In genomic region chr10:87342249-87342703, GRCh38 we compare ENCODE assay signal across 8 cellular contexts. TPM values are rescaled to one million over a fixed set of nuclear protein-coding genes. Genes with fewer than 3 reads are reported as not detected.
A peak's percentile ranks its signal among the peaks of the same experiment; 100 is the strongest.
DNase-seq lines count a peak whose midpoint lies in the region; ATAC-seq, FAIRE-seq and TF ChIP-seq lines count a peak whose summit lies in the region.
"Not testable (repeated sequence)": the region's sequence is repeated elsewhere in the genome, so short reads cannot be mapped to it uniquely, and the experiment has no call there.

No MANE protein-coding gene starts in this region.

- dilution Hi-C loops in keratinocyte (cut with MboI; ENCODE audit: extremely low pct_ligation_motif_present, low sequenced_read_pairs), result not testable (repeated sequence)

- peak overlapping the region; percentile 63 for H3K9ac ChIP-seq in keratinocyte (ENCODE audit: control insufficient read depth, extremely low read depth, insufficient read depth, low read length)

- H3K9me3 ChIP-seq in keratinocyte (ENCODE audit: control insufficient read depth, low read depth, low read length), result not testable (repeated sequence)

- not testable (repeated sequence) for H3K4me1 ChIP-seq in keratinocyte (ENCODE audit: control insufficient read depth, extremely low read depth, insufficient read depth, low read length)

- H3K4me3 ChIP-seq in AG10803 (ENCODE audit: low read length), result peak overlapping the region; percentile 62
- H3K4me3 ChIP-seq in keratinocyte (ENCODE audit: control insufficient read depth in 2 of 3, extremely low read depth in 1 of 3, insufficient read depth in 2 of 3, low read depth in 1 of 3, low read length in 3 of 3), result peak overlapping the region in 2 of 3 experiments; percentile 50 to 54

- H3K27ac ChIP-seq in keratinocyte (ENCODE audit: control insufficient read depth, insufficient read depth, low read length), result peak overlapping the region; percentile 56

- peaks cover 22% of the 10 kb centered on the region for H3K79me2 ChIP-seq in keratinocyte (ENCODE audit: control insufficient read depth, insufficient read depth, low read length)

- TF ChIP-seq CTCF in AG10803 (conservative IDR thresholded peaks at IDR 0.05; ENCODE audit: low read length); keratinocyte (optimal IDR thresholded peaks at IDR 0.05 in 1 of 3, IDR thresholded peaks at IDR 0.05 in 1 of 3, conservative IDR thresholded peaks at IDR 0.05 in 1 of 3; ENCODE audit: extremely low read depth in 1 of 3, insufficient read depth in 2 of 3, low read length in 3 of 3): not testable (repeated sequence)

- not testable (repeated sequence) for H3K36me3 ChIP-seq in keratinocyte (ENCODE audit: control insufficient read depth in 2 of 2, extremely low read depth in 1 of 2, insufficient read depth in 2 of 2, low read length in 2 of 2)

- not testable (repeated sequence) for H3K27me3 ChIP-seq in keratinocyte (ENCODE audit: control insufficient read depth, extremely low read depth, insufficient read depth, low read length)

- DNase-seq in AG10803 (ENCODE audit: low read depth) (peak; percentile 94), NCI-H345 (lab: John Stamatoyannopoulos, UW) (peak; percentile 87), cerebellar cortex (ENCODE audit: low spot score) (peak; percentile 91), keratinocyte (ENCODE audit: low read depth, low spot score) (peak; percentile 7)
- DNase-seq in activated CD4-positive, CD25-positive, alpha-beta regulatory T cell treated with anti-CD3 and anti-CD28 coated beads, Interleukin-2, amount 50 U/mL, for 72 hours, result peak; percentile 71
- peak; percentile 65 to 73 for DNase-seq in stimulated activated CD4-positive, alpha-beta T cell treated with anti-CD3 and anti-CD28 coated beads, Interleukin-12 subunit alpha, Interleukin-12 subunit beta, amount 100 ng/mL, for 24 hours (ENCODE audit: low read depth in 2 of 2)

- not testable (repeated sequence) for FAIRE-seq in keratinocyte (lab: Jason Lieb, UNC)

- not testable (repeated sequence) for H3K4me2 ChIP-seq in keratinocyte (ENCODE audit: control insufficient read depth, extremely low read depth, insufficient read depth, low read depth, low read length)

- not testable (repeated sequence) for H4K20me1 ChIP-seq in keratinocyte (ENCODE audit: control insufficient read depth, extremely low read depth, insufficient read depth, low read length)

- H3K9me1 ChIP-seq in keratinocyte (ENCODE audit: control insufficient read depth, extremely low read depth, insufficient read depth, low read length), result not testable (repeated sequence)

- peak; percentile 85 for ATAC-seq in GM19043 (IDR thresholded peaks at IDR 0.05; ENCODE audit: low read depth, unreplicated experiment)
- peak; percentile 83 for ATAC-seq in HG03342 (IDR thresholded peaks at IDR 0.05; ENCODE audit: unreplicated experiment)

- peak overlapping the region; percentile 30 for H2AFZ ChIP-seq in keratinocyte (ENCODE audit: control insufficient read depth, low read length)

RNA-seq across cellular contexts. Expression of gene NUTM2D, which starts 15.3 kb away (rescaled TPM):
- polyA plus RNA-seq in keratinocyte, result 2.5 to 4.8 TPM (median 3.9 TPM) in 3 replicates
- polyA plus RNA-seq in keratinocyte (2011; ENCODE audit: low read depth), result 0.82 TPM
- 2.9 and 4.2 TPM in 2 replicates for polyA plus RNA-seq in keratinocyte (2011; cell fraction: cytosol; rRNA removed)
- 7.6 and 10.3 TPM in 2 replicates for polyA plus RNA-seq in keratinocyte (2011; cell fraction: nucleus; rRNA removed)
- polyA plus RNA-seq in keratinocyte (2012; ENCODE audit: low replicate concordance), result 2.3 and 4.6 TPM in 2 replicates
- polyA minus RNA-seq in keratinocyte, result 4.0 to 5.3 TPM (median 4.1 TPM) in 3 replicates
- 5.4 TPM for polyA minus RNA-seq in keratinocyte (2011; cell fraction: cytosol; rRNA and poly(A)+ RNA removed)
- polyA minus RNA-seq in keratinocyte (2011; cell fraction: nucleus; rRNA and poly(A)+ RNA removed), result 3.7 and 6.3 TPM in 2 replicates

Comparison
In these comparisons a context has a peak if more than half of its experiments do, and no peak if none do; other contexts are left out.
1. Peak in every context shown above with its lines: DNase-seq, ATAC-seq, H3K4me3 ChIP-seq and H3K27ac ChIP-seq.
2. DNase-seq: peak in every context shown above with its lines; median percentile 94 in AG10803; 91 in cerebellar cortex; 87 in NCI-H345; 71 in activated CD4-positive, CD25-positive, alpha-beta regulatory T cell treated with anti-CD3 and anti-CD28 coated beads, Interleukin-2, amount 50 U/mL, for 72 hours; 69 in stimulated activated CD4-positive, alpha-beta T cell treated with anti-CD3 and anti-CD28 coated beads, Interleukin-12 subunit alpha, Interleukin-12 subunit beta, amount 100 ng/mL, for 24 hours; 7 in keratinocyte.